8 cellular contexts compared by ENCODE assay signal in genomic region chr3:112136959-112137693, GRCh38. TPM values are rescaled to one million over a fixed set of nuclear protein-coding genes. Genes with fewer than 3 reads are reported as not detected.
A peak's percentile ranks its signal among the peaks of the same experiment; 100 is the strongest.
DNase-seq lines count a peak whose midpoint lies in the region; ATAC-seq and TF ChIP-seq lines count a peak whose summit lies in the region.

No MANE protein-coding gene starts in this region.

- H3K23ac ChIP-seq in IMR-90 (ENCODE audit: low read depth, low read length), result no peak overlapping the region

- H3K79me1 ChIP-seq in IMR-90 (ENCODE audit: low read depth in 1 of 2, low read length in 2 of 2), result no peaks in the 10 kb centered on the region

- H4K5ac ChIP-seq in IMR-90 (ENCODE audit: low read depth, low read length), result no peak overlapping the region

- H4K8ac ChIP-seq in IMR-90 (ENCODE audit: low read depth in 2 of 2, low read length in 2 of 2), result no peak overlapping the region

- no peaks in the 10 kb centered on the region for H3K9me1 ChIP-seq in IMR-90 (ENCODE audit: insufficient read depth, low read length)

- H3K36me3 ChIP-seq in BLaER1 (no peaks in the 10 kb centered on the region), IMR-90 (ENCODE audit: control insufficient read depth, insufficient read depth, low read length) (no peaks in the 10 kb centered on the region)

- H3K4me2 ChIP-seq in BLaER1 (peak overlapping the region; percentile 83), IMR-90 (ENCODE audit: low read depth, low read length) (no peak overlapping the region)

- intact Hi-C loops in IMR-90 (cut with micrococcal nuclease), result loop anchor here (1.0 to 5.0 kb wide), 2 partner anchors 155 to 382 kb away; partner anchors contain the start of gene SLC9C1

- TF ChIP-seq CTCF in IMR-90 (conservative IDR thresholded peaks at IDR 0.05; ENCODE audit: low read depth, low read length), result peak; percentile 53

- no peaks in the 10 kb centered on the region for H3K36me3 Mint-ChIP-seq in memory B cell

- no peak overlapping the region for H2BK120ac ChIP-seq in IMR-90 (ENCODE audit: low read depth, low read length)

- dilution Hi-C loops in IMR-90 (cut with HindIII; ENCODE audit: low sequenced_read_pairs, unreplicated experiment), result no loop called here

- peaks cover 14% of the 10 kb centered on the region for H3K4me1 Mint-ChIP-seq in memory B cell

- POLR2A ChIA-PET in IMR-90 (lab: Charles Lee; ENCODE audit: unreplicated experiment), result no interaction called here

- H2BK20ac ChIP-seq in IMR-90 (ENCODE audit: low read depth, low read length), result no peak overlapping the region

- peak; percentile 34 for DNase-seq in IMR-90
- peak; percentile 61 for DNase-seq in RKO (ENCODE audit: low spot score)
- peak; percentile 71 for DNase-seq in ecto neural progenitor cell (ENCODE audit: low spot score)
- no peak for DNase-seq in memory B cell (ENCODE audit: low spot score in 2 of 2)
- DNase-seq in activated CD4-positive, CD25-positive, alpha-beta regulatory T cell treated with anti-CD3 and anti-CD28 coated beads, Interleukin-2, amount 50 U/mL, for 72 hours, result no peak

- TF ChIP-seq RAD21 in IMR-90 (IDR thresholded peaks at IDR 0.05; ENCODE audit: low read length), result peak; percentile 52

- TF ChIP-seq POLR2A in IMR-90 (IDR thresholded peaks at IDR 0.05; ENCODE audit: low read depth, low read length), result no peak

- peaks cover 65% of the 10 kb centered on the region for H3K4me1 ChIP-seq in BLaER1
- no peaks in the 10 kb centered on the region for H3K4me1 ChIP-seq in IMR-90 (ENCODE audit: control insufficient read depth, insufficient read depth, low read length)

- H3K14ac ChIP-seq in IMR-90 (replicated peaks; ENCODE audit: low read depth, low read length), result no peak overlapping the region

- H3K27me3 ChIP-seq in BLaER1 (no peaks in the 10 kb centered on the region), IMR-90 (ENCODE audit: control insufficient read depth, insufficient read depth, low read length) (no peaks in the 10 kb centered on the region)

- no peak overlapping the region for H3K4ac ChIP-seq in IMR-90 (ENCODE audit: low read depth, low read length)

- no peak overlapping the region for H2BK5ac ChIP-seq in IMR-90 (ENCODE audit: low read depth, low read length, poor library complexity, severe bottlenecking)

- in situ Hi-C loops in IMR-90 (cut with MboI; ENCODE audit: low sequenced_read_pairs), result loop anchor here (25.0 kb wide), 1 partner anchor 375 kb away; no protein-coding TSS in a partner anchor

- peak overlapping the region; percentile 49 for H3K27ac Mint-ChIP-seq in memory B cell

- WGBS in IMR-90 (ENCODE audit: extremely low coverage in 2 of 2, insufficient read length in 1 of 2), 2 experiments, result no CpG with 5 or more reads among the region's 5 CpGs

- no peaks in the 10 kb centered on the region for H3K27me3 Mint-ChIP-seq in memory B cell

- no peak overlapping the region for H2BK15ac ChIP-seq in IMR-90 (ENCODE audit: low read depth, low read length)

- H3K9me3 ChIP-seq in BLaER1 (no peaks in the 10 kb centered on the region), IMR-90 (ENCODE audit: control insufficient read depth, insufficient read depth, low read length) (no peaks in the 10 kb centered on the region)

- peak overlapping the region; percentile 39; the same call in 1 of the 2 replicates for H3K9ac ChIP-seq in BLaER1
- no peak overlapping the region for H3K9ac ChIP-seq in IMR-90 (ENCODE audit: low read depth, low read length)

- BruUV-seq in IMR-90 (replicated peaks; lab: Mats Ljungman, UMichigan), result no TSS peak

- no peak overlapping the region for H3K4me3 ChIP-seq in BLaER1
- no peak overlapping the region for H3K4me3 ChIP-seq in IMR-90 (ENCODE audit: insufficient read depth, low read depth, low read length)

- H2AK5ac ChIP-seq in IMR-90 (ENCODE audit: low read depth, low read length), result no peak overlapping the region

- H3K27ac ChIP-seq in BLaER1, result peak overlapping the region; percentile 75
- no peak overlapping the region for H3K27ac ChIP-seq in IMR-90 (ENCODE audit: insufficient read depth, low read length)

- H4K20me1 ChIP-seq in BLaER1 (no peaks in the 10 kb centered on the region), IMR-90 (ENCODE audit: insufficient read depth, low read length) (no peaks in the 10 kb centered on the region)

- no peak overlapping the region for H2AK9ac ChIP-seq in IMR-90 (replicated peaks; ENCODE audit: low read depth, low read length, poor library complexity)

- H3K56ac ChIP-seq in IMR-90 (ENCODE audit: extremely low read depth, insufficient read depth, low read length), result no peak overlapping the region

- no peak overlapping the region for H2AFZ ChIP-seq in IMR-90 (replicated peaks; ENCODE audit: low read length, poor library complexity)

- ATAC-seq in GM18867 (IDR thresholded peaks at IDR 0.05; ENCODE audit: unreplicated experiment) (peak; percentile 31), IMR-90 (ENCODE audit: low read depth) (peak; percentile 74), memory B cell (ENCODE audit: low read depth) (no peak), HG02571 (IDR thresholded peaks at IDR 0.05; ENCODE audit: unreplicated experiment) (no peak)

- no peaks in the 10 kb centered on the region for H3K9me3 Mint-ChIP-seq in memory B cell

- CTCF ChIA-PET in IMR-90 (lab: Yijun Ruan, JAX), result interaction anchor here (0.9 to 2.0 kb wide), 4 partner anchors 9 to 157 kb away, joined by 3 to 7 read pairs (median 3); partner anchors contain the start of gene SLC9C1

- H4K91ac ChIP-seq in IMR-90 (ENCODE audit: insufficient read depth, low read depth, low read length), result no peak overlapping the region

- no peak overlapping the region for H3K4me3 Mint-ChIP-seq in memory B cell

- H3K18ac ChIP-seq in IMR-90 (ENCODE audit: low read depth, low read length), result no peak overlapping the region

TF ChIP-seq in IMR-90, 13 proteins besides CTCF, POLR2A, EP300 and RAD21:
- peak; percentile 24 for TF ChIP-seq SMC3 (IDR thresholded peaks at IDR 0.05; ENCODE audit: low read depth, low read length)
- no peak for TF ChIP-seq USF2 (IDR thresholded peaks at IDR 0.05; ENCODE audit: low read depth, low read length)
- no peak for TF ChIP-seq MXI1 (IDR thresholded peaks at IDR 0.05; ENCODE audit: borderline replicate concordance, low read depth, low read length)
- TF ChIP-seq BHLHE40 (IDR thresholded peaks at IDR 0.05; ENCODE audit: low read depth, low read length), result no peak
- no peak for TF ChIP-seq NFE2L2 (IDR thresholded peaks at IDR 0.05; ENCODE audit: low read depth, low read length)
- TF ChIP-seq CHD1 (IDR thresholded peaks at IDR 0.05; ENCODE audit: low read depth, low read length), result no peak

RNA-seq across cellular contexts. Expression of gene GCSAM, which starts 4.1 kb away (rescaled TPM):
- total RNA-seq in IMR-90 (2012; rRNA removed), result not detected in 2 replicates
- polyA plus RNA-seq in IMR-90 (2012; rRNA removed), result not detected in 2 replicates
- not detected in 2 replicates for polyA plus RNA-seq in IMR-90 (2012; cell fraction: cytosol; rRNA removed)
- not detected in 2 replicates for polyA plus RNA-seq in IMR-90 (2012; cell fraction: nucleus; rRNA removed; ENCODE audit: low replicate concordance)

RNA-seq across cellular contexts. Expression of gene C3orf52, which starts 50.9 kb away (rescaled TPM):
- total RNA-seq in IMR-90 (2012; rRNA removed), result 12.5 and 16.1 TPM in 2 replicates
- 6.4 and 7.5 TPM in 2 replicates for polyA plus RNA-seq in IMR-90 (2012; rRNA removed)
- 1.9 and 5.1 TPM in 2 replicates for polyA plus RNA-seq in IMR-90 (2012; cell fraction: cytosol; rRNA removed)
- polyA plus RNA-seq in IMR-90 (2012; cell fraction: nucleus; rRNA removed; ENCODE audit: low replicate concordance), result 4.1 and 21.4 TPM in 2 replicates

Comparison
In these comparisons a context has a peak if more than half of its experiments do, and no peak if none do; other contexts are left out.
1. ATAC-seq: peak in GM18867 (single experiment) and IMR-90 (single experiment); none in memory B cell (single experiment) and HG02571 (single experiment).
2. DNase-seq: peak in IMR-90 (single experiment), RKO (single experiment) and ecto neural progenitor cell (single experiment); none in memory B cell (0 of 2) and activated CD4-positive, CD25-positive, alpha-beta regulatory T cell treated with anti-CD3 and anti-CD28 coated beads, Interleukin-2, amount 50 U/mL, for 72 hours (single experiment).